In the genomic region with DNA sequence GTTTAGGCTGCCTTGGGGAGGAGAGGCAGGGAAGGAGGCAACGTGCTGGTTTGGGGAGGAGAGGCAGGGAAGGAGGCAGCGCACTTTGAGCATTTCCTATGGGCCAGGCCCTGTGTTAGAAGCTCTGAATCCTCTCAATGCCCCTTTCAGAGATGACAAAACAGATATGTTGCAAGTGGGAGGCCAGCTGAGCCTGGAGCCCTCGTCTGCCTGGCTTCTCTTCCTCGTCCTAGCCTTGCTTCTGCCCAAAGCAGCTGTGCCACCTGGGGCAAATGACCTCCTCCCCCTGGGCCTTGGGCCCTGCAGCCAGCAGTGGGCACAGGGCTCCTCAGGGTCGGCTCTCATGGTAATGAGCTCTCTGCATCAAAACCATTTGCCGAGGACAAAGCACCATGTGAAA, we compare ENCODE assay signal across 17 cellular contexts. TPM values are rescaled to one million over a fixed set of nuclear protein-coding genes. Genes with fewer than 3 reads are reported as not detected.
A peak's percentile ranks its signal among the peaks of the same experiment; 100 is the strongest.
DNase-seq lines count a peak whose midpoint lies in the region; ATAC-seq and TF ChIP-seq lines count a peak whose summit lies in the region.
"Had no signal": no experiment of that assay in that cellular context is flagged by ENCODE, and none has a peak within 500 bp of the region (broad histone marks: within the 10 kb centered on the region; RNA-seq: fewer than 3 reads in every experiment).

No MANE protein-coding gene starts in this region.

- H3K23ac ChIP-seq in neuronal stem cell (ENCODE audit: low read depth, low read length, poor library complexity): no peak overlapping the region

- no peak overlapping the region for H4K8ac ChIP-seq in neuronal stem cell (ENCODE audit: low read depth, low read length)

- H3K9me3 ChIP-seq in neuronal stem cell (replicated peaks in 1 of 2; ENCODE audit: control insufficient read depth in 2 of 2, insufficient read depth in 1 of 2, low read depth in 1 of 2, low read length in 2 of 2): peaks cover 0 to 7% of the 10 kb centered on the region in 2 donors
- H3K9me3 ChIP-seq: mucosa of descending colon, right lobe of liver, SK-N-SH had no signal

- no peak for TF ChIP-seq CTCF in activated B cell treated with CpG ODN at 0.5 μM for 24 hours (IDR thresholded peaks at IDR 0.05)

- intact Hi-C loops in activated B cell treated with CpG ODN at 0.5 μM for 24 hours (cut with micrococcal nuclease): no loop called here

- no peak overlapping the region for H3K4ac ChIP-seq in neuronal stem cell (ENCODE audit: low read length)

- H2BK15ac ChIP-seq in neuronal stem cell (ENCODE audit: low read length): no peak overlapping the region

- CTCF ChIA-PET in activated CD8-positive, alpha-beta memory T cell treated with anti-CD3 and anti-CD28 coated beads, Interleukin-2, amount 10 ng/mL, durations not matched to agents 7 days and 5 days (lab: Charles Lee): interaction anchor here (0.9 to 1.5 kb wide), 5 partner anchors 8 to 122 kb away, joined by 3 to 4 read pairs (median 4); no protein-coding TSS in a partner anchor
- CTCF ChIA-PET in activated B cell treated with CpG ODN at 0.5 μM for 24 hours (lab: Charles Lee): interaction anchor here (0.6 to 10.1 kb wide), 3 partner anchors 13 to 966 kb away, joined by 3 to 116 read pairs (median 10); no protein-coding TSS in a partner anchor

- WGBS in neuronal stem cell (ENCODE audit: extremely low coverage in 2 of 2, insufficient read length in 2 of 2, insufficient replicate concordance in 1 of 2), 2 donors: no CpG with 5 or more reads among the region's 6 CpGs

- no peak overlapping the region for H3K4me2 ChIP-seq in neuronal stem cell (ENCODE audit: insufficient read depth, low read length, poor library complexity, severe bottlenecking)
- H3K4me2 ChIP-seq: SK-N-SH had no signal

- peak overlapping the region; percentile 10 for H3K4me3 Mint-ChIP-seq in activated CD8-positive, alpha-beta memory T cell treated with anti-CD3 and anti-CD28 coated beads, Interleukin-2, amount 10 ng/mL, durations not matched to agents 7 days and 5 days
- peak overlapping the region; percentile 80 for H3K4me3 Mint-ChIP-seq in activated B cell treated with CpG ODN at 0.5 μM for 24 hours

- H3K27me3 ChIP-seq in neuronal stem cell (ENCODE audit: control insufficient read depth in 3 of 3, insufficient read depth in 3 of 3, low read depth in 1 of 3, low read length in 3 of 3): peaks cover 0 to 27% (median 2%) of the 10 kb centered on the region in 3 experiments
- H3K27me3 ChIP-seq: right lobe of liver had no signal

- H3K9ac ChIP-seq in neuronal stem cell (ENCODE audit: low read depth, low read length, poor library complexity): no peak overlapping the region
- H3K9ac ChIP-seq: GM23248, SK-N-SH had no signal

- peak overlapping the region; percentile 11 for H2AK5ac ChIP-seq in neuronal stem cell (ENCODE audit: low read depth, low read length)

- H3K4me1 ChIP-seq in neuronal stem cell (ENCODE audit: control insufficient read depth in 2 of 2, insufficient read depth in 1 of 2, low read depth in 1 of 2, low read length in 2 of 2): peaks cover 0 to 4% of the 10 kb centered on the region in 2 donors
- H3K4me1 ChIP-seq: right lobe of liver had no signal

- H3K4me1 Mint-ChIP-seq in activated CD8-positive, alpha-beta memory T cell treated with anti-CD3 and anti-CD28 coated beads, Interleukin-2, amount 10 ng/mL, durations not matched to agents 7 days and 5 days: peaks cover 15% of the 10 kb centered on the region
- peaks cover 36% of the 10 kb centered on the region for H3K4me1 Mint-ChIP-seq in activated B cell treated with CpG ODN at 0.5 μM for 24 hours

- no peak overlapping the region for H2BK12ac ChIP-seq in neuronal stem cell (ENCODE audit: low read length)

- H3K27me3 Mint-ChIP-seq in activated CD8-positive, alpha-beta memory T cell treated with anti-CD3 and anti-CD28 coated beads, Interleukin-2, amount 10 ng/mL, durations not matched to agents 7 days and 5 days: peaks cover 13% of the 10 kb centered on the region
- H3K27me3 Mint-ChIP-seq in activated B cell treated with CpG ODN at 0.5 μM for 24 hours: peaks cover 28% of the 10 kb centered on the region

- H3K27ac Mint-ChIP-seq in activated CD8-positive, alpha-beta memory T cell treated with anti-CD3 and anti-CD28 coated beads, Interleukin-2, amount 10 ng/mL, durations not matched to agents 7 days and 5 days: peak overlapping the region; percentile 50
- H3K27ac Mint-ChIP-seq in activated B cell treated with CpG ODN at 0.5 μM for 24 hours: peak overlapping the region; percentile 77

- no peak for ATAC-seq in activated CD8-positive, alpha-beta memory T cell treated with anti-CD3 and anti-CD28 coated beads, Interleukin-2, amount 10 ng/mL, durations not matched to agents 7 days and 5 days
- ATAC-seq in GM18502 (IDR thresholded peaks at IDR 0.05; ENCODE audit: poor library complexity, unreplicated experiment) (peak; percentile 6), activated B cell treated with CpG ODN at 0.5 μM for 24 hours (ENCODE audit: low read depth) (no peak), GM21529 (IDR thresholded peaks at IDR 0.05; ENCODE audit: unreplicated experiment) (no peak), HG02759 (IDR thresholded peaks at IDR 0.05; ENCODE audit: unreplicated experiment) (no peak)
- ATAC-seq: esophagus mucosa had no signal

- peak overlapping the region; percentile 31 for H3K14ac ChIP-seq in neuronal stem cell (ENCODE audit: low read length)

- H4K91ac ChIP-seq in neuronal stem cell (ENCODE audit: low read depth, low read length, poor library complexity): no peak overlapping the region

- H2BK5ac ChIP-seq in neuronal stem cell (ENCODE audit: low read length): no peak overlapping the region

- POLR2A ChIA-PET in activated B cell treated with CpG ODN at 0.5 μM for 24 hours (lab: Charles Lee): interaction anchor here (1.1 to 1.9 kb wide), 3 partner anchors 12 to 56 kb away, joined by 5 to 26 read pairs (median 7); no protein-coding TSS in a partner anchor

- no peak for DNase-seq in activated CD8-positive, alpha-beta memory T cell treated with anti-CD3 and anti-CD28 coated beads, Interleukin-2, amount 10 ng/mL, durations not matched to agents 7 days and 5 days
- DNase-seq in activated CD8-positive, alpha-beta memory T cell treated with anti-CD3 and anti-CD28 coated beads for 24 hours: no peak
- DNase-seq in activated B cell treated with CpG ODN at 0.5 μM for 24 hours (no peak), neuronal stem cell (ENCODE audit: low spot score) (no peak)
- no peak for DNase-seq in stimulated activated CD4-positive, alpha-beta T cell treated with anti-CD3 and anti-CD28 coated beads, Interleukin-2, amount 100 ng/mL, for 24 hours
- DNase-seq: activated CD8-positive, alpha-beta memory T cell treated with anti-CD3 and anti-CD28 coated beads, Interleukin-2, amount 50 U/mL, for 4 hours; GM23248; NCI-H1092; right lobe of liver; SK-N-SH had no signal

- no peak overlapping the region for H3K27ac ChIP-seq in neuronal stem cell (replicated peaks; ENCODE audit: low read length)
- H3K27ac ChIP-seq: GM23248, right lobe of liver, VCaP had no signal

- H3K4me3 ChIP-seq in neuronal stem cell (ENCODE audit: low read length in 2 of 2): no peak overlapping the region
- H3K4me3 ChIP-seq: GM23248, mucosa of descending colon, right lobe of liver had no signal

- peaks cover 0 to 1% of the 10 kb centered on the region in 2 donors for H3K36me3 ChIP-seq in neuronal stem cell (replicated peaks in 1 of 2; ENCODE audit: control insufficient read depth in 2 of 2, insufficient read depth in 2 of 2, low read length in 2 of 2)
- H3K36me3 ChIP-seq: right lobe of liver had no signal

- peak overlapping the region; percentile 59 for H3K18ac ChIP-seq in neuronal stem cell (ENCODE audit: low read length)

- H3K36me3 Mint-ChIP-seq in activated CD8-positive, alpha-beta memory T cell treated with anti-CD3 and anti-CD28 coated beads, Interleukin-2, amount 10 ng/mL, durations not matched to agents 7 days and 5 days: no peaks in the 10 kb centered on the region
- no peaks in the 10 kb centered on the region for H3K36me3 Mint-ChIP-seq in activated B cell treated with CpG ODN at 0.5 μM for 24 hours (ENCODE audit: low read depth)

- H2AFZ ChIP-seq in neuronal stem cell (ENCODE audit: low read length): no peak overlapping the region
- H2AFZ ChIP-seq: GM23248 had no signal

- no peak overlapping the region for H2BK120ac ChIP-seq in neuronal stem cell (ENCODE audit: low read depth, low read length)

- no peaks in the 10 kb centered on the region for H3K79me1 ChIP-seq in neuronal stem cell (ENCODE audit: low read depth, low read length)

- H3K9me3 Mint-ChIP-seq in activated CD8-positive, alpha-beta memory T cell treated with anti-CD3 and anti-CD28 coated beads, Interleukin-2, amount 10 ng/mL, durations not matched to agents 7 days and 5 days (ENCODE audit: low read depth): no peaks in the 10 kb centered on the region
- H3K9me3 Mint-ChIP-seq in activated B cell treated with CpG ODN at 0.5 μM for 24 hours: no peaks in the 10 kb centered on the region

RNA-seq across cellular contexts. Expression of gene LRRC32, which starts 15.3 kb away (rescaled TPM):
- 1 to 10 TPM in 1 of 2 experiments, under 1 TPM in 1; 0.32 to 4.7 TPM for total RNA-seq in activated CD8-positive, alpha-beta memory T cell treated with anti-CD3 and anti-CD28 coated beads, Interleukin-2, amount 10 ng/mL, durations not matched to agents 7 days and 5 days
- 25.8 and 27.8 TPM in 2 replicates for total RNA-seq in activated B cell treated with CpG ODN at 0.5 μM for 24 hours
- 0.91 TPM for polyA plus RNA-seq in neuronal stem cell (2013, experiment 1 of 2)
- polyA plus RNA-seq in neuronal stem cell (2013, experiment 2 of 2): 1.1 TPM
- total RNA-seq: G401 had no signal
